8 cellular contexts compared by ENCODE assay signal in the genomic region with DNA sequence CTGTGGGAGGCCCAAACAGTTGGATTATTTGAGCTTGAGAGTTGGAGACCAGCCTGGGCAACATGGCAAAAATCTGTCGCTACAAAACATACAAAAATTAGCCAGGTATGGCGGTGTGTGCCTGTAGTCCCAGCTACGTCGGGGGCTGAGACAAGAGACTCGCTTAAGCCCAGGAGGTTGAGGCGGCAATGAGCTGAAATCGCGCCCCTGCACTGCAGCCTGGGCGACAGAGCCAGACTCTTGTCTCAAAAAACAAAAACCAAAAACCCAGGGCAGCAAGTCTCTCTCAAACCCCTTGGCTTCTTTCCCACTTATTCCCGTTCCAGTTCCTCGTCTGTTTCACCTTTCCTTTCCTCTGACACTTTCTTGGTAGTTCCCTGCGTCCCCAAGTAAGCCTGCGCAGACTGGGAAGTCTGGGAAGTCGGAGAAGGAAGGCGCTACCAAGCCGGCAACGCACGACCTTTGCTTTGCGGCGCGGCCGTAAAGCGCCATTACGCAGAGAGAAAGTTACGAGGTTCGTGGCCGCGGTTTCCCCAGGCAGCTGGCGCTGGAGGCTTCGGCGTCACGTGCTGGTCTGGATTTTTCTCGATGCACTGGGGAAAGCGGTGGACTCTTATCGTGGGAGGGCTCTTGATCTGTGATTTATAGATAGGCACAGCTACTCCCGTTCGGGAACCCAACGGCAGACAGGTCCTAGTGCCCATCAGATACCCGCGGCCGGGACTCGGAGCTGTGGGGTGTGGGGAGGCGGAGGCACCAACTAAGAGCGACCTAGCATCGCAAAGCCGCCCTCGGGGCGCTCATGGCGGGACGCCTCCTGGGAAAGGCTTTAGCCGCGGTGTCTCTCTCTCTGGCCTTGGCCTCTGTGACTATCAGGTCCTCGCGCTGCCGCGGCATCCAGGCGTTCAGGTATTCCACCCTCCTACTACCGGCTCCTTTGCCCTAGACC. TPM values are rescaled to one million over a fixed set of nuclear protein-coding genes. Genes with fewer than 3 reads are reported as not detected.
DNase-seq lines count a peak whose midpoint lies in the region; ATAC-seq, FAIRE-seq and TF ChIP-seq lines count a peak whose summit lies in the region.

Gene NUDT9, plus strand, starts transcription at position 470 of the 949 bp plus-strand sequence. Its CDS starts 333 bp downstream, at position 803.

- POLR2A ChIA-PET in AG04450 (lab: Yijun Ruan, JAX), result interaction anchor here (0.7 to 1.5 kb wide), 5 partner anchors 13 to 75 kb away, joined by 3 to 27 read pairs (median 3); partner anchors contain the start of gene HSD17B11

- H3K9ac ChIP-seq in mammary epithelial cell (ENCODE audit: insufficient read depth, low read length) (peak within 1 kb of the TSS; percentile 79), iPS-20b (ENCODE audit: low read depth, low read length) (peak within 1 kb of the TSS; percentile 93)

- H3K27ac ChIP-seq in AG04450 (ENCODE audit: low read depth, low read length) (peak within 1 kb of the TSS; percentile 96), WERI-Rb-1 (peak within 1 kb of the TSS; percentile 83), mammary epithelial cell (ENCODE audit: insufficient read depth, low read depth, low read length) (peak within 1 kb of the TSS; percentile 80), iPS-20b (ENCODE audit: low read length) (peak within 1 kb of the TSS; percentile 77), small intestine (ENCODE audit: low read depth in 1 of 2, low read length in 1 of 2) (peak within 1 kb of the TSS; percentile 77 to 91)

- no peak for FAIRE-seq in small intestine (lab: Jason Lieb, UNC)

- CTCF ChIA-PET in AG04450 (lab: Charles Lee) (interaction anchor here (0.8 to 1.3 kb wide), 2 partner anchors 32 to 43 kb away, joined by 4 read pairs; partner anchors contain the start of gene HSD17B11), mammary epithelial cell (lab: Charles Lee; ENCODE audit: low non-redundant PET) (interaction anchor here (0.8 kb wide), 1 partner anchor 237 kb away, joined by 11 read pairs; no protein-coding TSS in a partner anchor)

- H3K27me3 ChIP-seq in AG04450 (ENCODE audit: control insufficient read depth, insufficient read depth, low read length), result no peaks in the 10 kb centered on the region
- H3K27me3 ChIP-seq in WERI-Rb-1 (ENCODE audit: insufficient read depth, low read depth, severe bottlenecking), result no peaks in the 10 kb centered on the region
- no peaks in the 10 kb centered on the region for H3K27me3 ChIP-seq in mammary epithelial cell (ENCODE audit: insufficient read depth, low read length)
- H3K27me3 ChIP-seq in iPS-20b (ENCODE audit: insufficient read depth, low read length), result no peaks in the 10 kb centered on the region
- H3K27me3 ChIP-seq in small intestine (ENCODE audit: control insufficient read depth in 2 of 2, insufficient read depth in 2 of 2, low read length in 2 of 2), result no peaks in the 10 kb centered on the region

- no peaks in the 10 kb centered on the region for H3K36me3 ChIP-seq in WERI-Rb-1
- no peaks in the 10 kb centered on the region for H3K36me3 ChIP-seq in mammary epithelial cell (ENCODE audit: insufficient read depth, low read length)
- H3K36me3 ChIP-seq in iPS-20b (ENCODE audit: insufficient read depth, low read depth, low read length), result no peaks in the 10 kb centered on the region
- H3K36me3 ChIP-seq in small intestine (ENCODE audit: control insufficient read depth in 2 of 2, insufficient read depth in 2 of 2, low read length in 2 of 2), result no peaks in the 10 kb centered on the region

- intact Hi-C loops in mammary epithelial cell (cut with micrococcal nuclease), result loop anchor here (1.0 kb wide), 1 partner anchor 47 kb away; no protein-coding TSS in a partner anchor

- peaks cover 13% of the 10 kb centered on the region for H3K4me1 ChIP-seq in mammary epithelial cell (ENCODE audit: insufficient read depth, low read length)
- peaks cover 21% of the 10 kb centered on the region for H3K4me1 ChIP-seq in iPS-20b (ENCODE audit: insufficient read depth, low read length)
- peaks cover 0 to 2% of the 10 kb centered on the region in 2 donors for H3K4me1 ChIP-seq in small intestine (ENCODE audit: control insufficient read depth in 2 of 2, insufficient read depth in 1 of 2, low read depth in 1 of 2, low read length in 1 of 2)

- in situ Hi-C loops in mammary epithelial cell (cut with MboI; ENCODE audit: low sequenced_read_pairs in 2 of 2), result no loop called here

- H2AFZ ChIP-seq in mammary epithelial cell (ENCODE audit: low read depth, low read length), result peak within 1 kb of the TSS; percentile 85

- peaks cover 44% of the 10 kb centered on the region for H3K79me2 ChIP-seq in mammary epithelial cell (ENCODE audit: insufficient read depth, low read length)

- peak; percentile 88 for DNase-seq in AG04450 (ENCODE audit: low read depth, low spot score)
- DNase-seq in NCI-H2227 (lab: John Stamatoyannopoulos, UW; ENCODE audit: unreplicated experiment), result peak; percentile 94
- DNase-seq in WERI-Rb-1, result peak; percentile 95
- peak; percentile 97 for DNase-seq in mammary epithelial cell
- DNase-seq in small intestine, result peak; percentile 98

- TSS peak; percentile 93 for BruUV-seq in mammary epithelial cell (replicated peaks; lab: Mats Ljungman, UMichigan)

- no peaks in the 10 kb centered on the region for H4K20me1 ChIP-seq in mammary epithelial cell (ENCODE audit: insufficient read depth, low read length)

- H3K9me3 ChIP-seq in AG04450 (ENCODE audit: control insufficient read depth, insufficient read depth, low read length) (no peaks in the 10 kb centered on the region; the same call in 1 of the 2 replicates), WERI-Rb-1 (ENCODE audit: severe bottlenecking) (peaks cover 6% of the 10 kb centered on the region), mammary epithelial cell (replicated peaks; ENCODE audit: insufficient read depth, low read length) (no peaks in the 10 kb centered on the region), iPS-20b (ENCODE audit: insufficient read depth, low read depth, low read length) (no peaks in the 10 kb centered on the region), small intestine (ENCODE audit: control insufficient read depth, low read depth) (no peaks in the 10 kb centered on the region)

- TF ChIP-seq CTCF in AG04450 (IDR thresholded peaks at IDR 0.05; ENCODE audit: low read depth, low read length), result no peak
- TF ChIP-seq CTCF in WERI-Rb-1 (IDR thresholded peaks at IDR 0.05; ENCODE audit: low read depth, low read length), result no peak
- TF ChIP-seq CTCF in mammary epithelial cell (conservative IDR thresholded peaks at IDR 0.05 in 1 of 2, IDR thresholded peaks at IDR 0.05 in 1 of 2; ENCODE audit: extremely low read depth in 1 of 2, insufficient read depth in 1 of 2, low read depth in 1 of 2, low read length in 2 of 2), result no peak

- ATAC-seq in GM18873 (IDR thresholded peaks at IDR 0.05; ENCODE audit: low FRiP score, unreplicated experiment) (peak; percentile 73), HG03139 (IDR thresholded peaks at IDR 0.05; ENCODE audit: unreplicated experiment) (peak; percentile 85)

- dilution Hi-C loops in mammary epithelial cell (cut with HindIII; ENCODE audit: low sequenced_read_pairs), result no loop called here

- H3K4me3 ChIP-seq in AG04450 (ENCODE audit: low read depth, low read length), result peak within 1 kb of the TSS; percentile 98
- peak within 1 kb of the TSS; percentile 95 for H3K4me3 ChIP-seq in WERI-Rb-1 (ENCODE audit: low read depth, low read length)
- peak within 1 kb of the TSS; percentile 66 to 77 (median 67) for H3K4me3 ChIP-seq in mammary epithelial cell (replicated peaks in 1 of 3; ENCODE audit: insufficient read depth in 1 of 3, low read depth in 2 of 3, low read length in 3 of 3)
- peak within 1 kb of the TSS; percentile 88 for H3K4me3 ChIP-seq in iPS-20b (ENCODE audit: low read length)
- peak within 1 kb of the TSS; percentile 55 to 88 for H3K4me3 ChIP-seq in small intestine (ENCODE audit: low read depth in 1 of 2, low read length in 2 of 2)

- 2% methylated on average over 30 of the region's 58 CpGs for WGBS in mammary epithelial cell (ENCODE audit: low coverage, missing lambda C conversion rate)
- 0 to 1% (median 1%) methylated on average over 58 of the region's 58 CpGs for WGBS in small intestine, 3 donors

- H3K4me2 ChIP-seq in mammary epithelial cell (ENCODE audit: insufficient read depth, low read depth, low read length), result peak within 1 kb of the TSS; percentile 94

RNA-seq across cellular contexts. Expression of gene NUDT9, which starts in this region (rescaled TPM):
- polyA plus RNA-seq in AG04450 (2011; rRNA removed) (22.9 and 31.4 TPM in 2 replicates), mammary epithelial cell (16.8 TPM), small intestine (10 to 100 TPM; 62.7 to 89.0 (median 71.3) TPM)
- polyA minus RNA-seq in AG04450 (2011; rRNA and poly(A)+ RNA removed), result 12.6 and 16.7 TPM in 2 replicates
- 10 to 100 TPM; 11.0 to 20.4 TPM for total RNA-seq in mammary epithelial cell
- polyA minus RNA-seq in mammary epithelial cell, result 17.5 TPM

Comparison
In these comparisons a context has a peak if more than half of its experiments do, and no peak if none do; other contexts are left out.
1. Peak in every context shown above with its lines: DNase-seq, ATAC-seq, H3K4me3 ChIP-seq and H3K27ac ChIP-seq.